ENCODE assay signal across 8 cellular contexts in the genomic region with DNA sequence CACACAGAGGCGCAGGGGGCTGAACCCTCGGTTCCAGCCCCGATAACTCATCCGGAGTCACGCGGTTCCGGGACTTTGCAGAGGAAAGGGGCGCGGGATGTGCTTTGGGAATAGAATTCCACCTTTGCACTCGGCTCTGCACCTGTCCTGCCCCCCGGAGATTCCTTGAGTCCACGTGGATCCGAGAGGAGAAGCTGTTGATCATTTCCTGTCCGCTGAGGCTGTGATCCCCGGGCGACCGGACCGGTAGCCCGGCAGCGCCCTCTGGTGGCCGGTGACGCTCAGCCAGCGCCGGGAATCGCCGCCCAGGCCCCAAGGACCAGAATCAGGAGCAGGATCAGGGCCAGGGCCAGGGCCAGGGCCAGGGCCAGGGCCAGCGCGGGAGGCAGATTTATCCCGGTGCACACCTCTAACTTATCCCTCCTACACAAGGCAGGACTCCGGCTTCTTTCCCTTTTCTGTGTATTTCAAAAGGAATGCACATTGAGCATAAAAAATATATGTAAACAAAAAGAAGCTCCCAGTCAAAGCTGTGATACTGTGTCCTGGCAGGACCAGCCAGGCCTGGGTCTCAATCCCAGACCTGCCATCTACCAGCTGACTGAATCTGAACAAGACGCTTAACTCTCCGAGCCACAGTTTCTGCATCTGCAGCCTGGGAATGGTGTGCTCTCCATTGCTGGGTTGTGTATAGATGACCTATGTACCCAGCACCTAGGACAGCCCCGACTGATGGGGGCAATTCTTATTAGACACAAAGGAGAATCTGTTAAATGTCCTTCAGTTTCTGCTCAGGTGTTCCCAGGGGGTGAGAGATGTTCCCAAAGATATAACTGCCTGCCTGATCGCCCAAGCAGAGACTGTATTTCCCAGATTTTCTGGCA. TPM values are rescaled to one million over a fixed set of nuclear protein-coding genes. Genes with fewer than 3 reads are reported as not detected.
DNase-seq lines count a peak whose midpoint lies in the region; TF ChIP-seq lines count a peak whose summit lies in the region.

No MANE protein-coding gene starts in this region.

- peak overlapping the region; percentile 98 for H3K4me2 ChIP-seq in Karpas-422 (ENCODE audit: low read depth, low read length, poor library complexity, severe bottlenecking)

- H3K27me3 Mint-ChIP-seq in glutamatergic neuron (ENCODE audit: unreplicated experiment) = no peaks in the 10 kb centered on the region

- H3K4me1 Mint-ChIP-seq in glutamatergic neuron (ENCODE audit: low read depth, unreplicated experiment) = no peaks in the 10 kb centered on the region

- no peaks in the 10 kb centered on the region for H3K36me3 Mint-ChIP-seq in glutamatergic neuron (ENCODE audit: unreplicated experiment)

- H3K9me3 ChIP-seq in Karpas-422 (ENCODE audit: low read length) = no peaks in the 10 kb centered on the region
- no peaks in the 10 kb centered on the region for H3K9me3 ChIP-seq in subcutaneous abdominal adipose tissue (ENCODE audit: control insufficient read depth in 5 of 5, low read length in 5 of 5)

- peak overlapping the region; percentile 80 for H3K4me3 ChIP-seq in Karpas-422 (ENCODE audit: low read length)
- H3K4me3 ChIP-seq in subcutaneous abdominal adipose tissue (ENCODE audit: low read depth in 1 of 5, low read length in 5 of 5) = peak overlapping the region; percentile 20 to 64 (median 54)

- in situ Hi-C loops in SK-MEL-5 (cut with HindIII; ENCODE audit: low pct_unique_long_range_greater_than_20kb, low sequenced_read_pairs) = no loop called here

- H3K27me3 ChIP-seq in Karpas-422 (ENCODE audit: low read length) (no peaks in the 10 kb centered on the region), subcutaneous abdominal adipose tissue (ENCODE audit: control insufficient read depth in 5 of 5, insufficient read depth in 4 of 5, low read length in 5 of 5) (peaks cover 16 to 31% (median 21%) of the 10 kb centered on the region in 5 donors)

- H3K9ac ChIP-seq in Karpas-422 (ENCODE audit: low read length) = peak overlapping the region; percentile 75
- peak overlapping the region in 1 of 5 donors; percentile 41 for H3K9ac ChIP-seq in subcutaneous abdominal adipose tissue (ENCODE audit: low read length in 5 of 5)

- H3K79me2 ChIP-seq in Karpas-422 (ENCODE audit: low read length) = no peaks in the 10 kb centered on the region

- H3K36me3 ChIP-seq in Karpas-422 (ENCODE audit: insufficient read depth, low read length) (no peaks in the 10 kb centered on the region), subcutaneous abdominal adipose tissue (ENCODE audit: control insufficient read depth in 5 of 5, insufficient read depth in 5 of 5, low read length in 5 of 5) (no peaks in the 10 kb centered on the region)

- peaks cover 10% of the 10 kb centered on the region for H3K4me1 ChIP-seq in Karpas-422 (ENCODE audit: low read length)
- peaks cover 0 to 5% (median 4%) of the 10 kb centered on the region in 5 donors for H3K4me1 ChIP-seq in subcutaneous abdominal adipose tissue (ENCODE audit: control insufficient read depth in 5 of 5, insufficient read depth in 5 of 5, low read length in 5 of 5)

- peak overlapping the region; percentile 95 for H2AFZ ChIP-seq in Karpas-422 (ENCODE audit: low read length)

- no peaks in the 10 kb centered on the region for H3K9me3 Mint-ChIP-seq in glutamatergic neuron (ENCODE audit: unreplicated experiment)

- no peak overlapping the region for H3K27ac ChIP-seq in Karpas-422 (ENCODE audit: low read length)
- no peak overlapping the region for H3K27ac ChIP-seq in subcutaneous abdominal adipose tissue (ENCODE audit: low read depth, low read length)

- H3K9me2 ChIP-seq in Karpas-422 (replicated peaks; ENCODE audit: insufficient read depth, low read length) = no peaks in the 10 kb centered on the region

- DNase-seq in NK-92 treated with Interleukin-12 subunit alpha and Interleukin-12 subunit beta, amount 100 ng/mL, for 24 hours (lab: John Stamatoyannopoulos, UW) = peak; percentile 70
- DNase-seq in NK-92 (lab: John Stamatoyannopoulos, UW; ENCODE audit: unreplicated experiment) (no peak), Karpas-422 (peak; percentile 90), SK-MEL-5 (ENCODE audit: low read depth, low spot score) (peak; percentile 72), glutamatergic neuron (peak; percentile 91), nucleus accumbens (lab: John Stamatoyannopoulos, UW) (peak in 52 of 56 donors; percentile 13 to 87 (median 65))
- peak; percentile 80 for DNase-seq in activated naive CD4-positive, alpha-beta T cell treated with Interleukin-2 at 50 U/mL for 16 hours

- H4K20me1 ChIP-seq in Karpas-422 (ENCODE audit: insufficient read depth, low read depth, low read length) = no peaks in the 10 kb centered on the region

- peak; percentile 98 for TF ChIP-seq CTCF in glutamatergic neuron (IDR thresholded peaks at IDR 0.05; ENCODE audit: partially characterized antibody, unreplicated experiment)

- H3K27ac Mint-ChIP-seq in glutamatergic neuron (ENCODE audit: unreplicated experiment) = no peak overlapping the region

- H3K4me3 Mint-ChIP-seq in glutamatergic neuron (ENCODE audit: unreplicated experiment) = peak overlapping the region; percentile 57

RNA-seq across cellular contexts. Expression of a gene that starts 8.5 kb away (rescaled TPM):
- total RNA-seq in Karpas-422 (2014; rRNA removed; shearing (Covaris generic); ENCODE audit: low replicate concordance) = not detected in 2 replicates
- total RNA-seq in SK-MEL-5 (2014; rRNA removed; shearing (Covaris generic)) = not detected in 2 replicates
- polyA plus RNA-seq in SK-MEL-5 (2015; cell fraction: cytosol; rRNA removed) = not detected in 2 replicates
- not detected in 2 replicates for polyA plus RNA-seq in SK-MEL-5 (2015; cell fraction: nucleus; rRNA removed)
- not detected for total RNA-seq in glutamatergic neuron (ENCODE audit: unreplicated experiment)

RNA-seq across cellular contexts. Expression of a gene that starts 49.9 kb away (rescaled TPM):
- total RNA-seq in Karpas-422 (2014; rRNA removed; shearing (Covaris generic); ENCODE audit: low replicate concordance) = not detected in 2 replicates
- 2.0 and 3.8 TPM in 2 replicates for total RNA-seq in SK-MEL-5 (2014; rRNA removed; shearing (Covaris generic))
- 1.2 and 2.3 TPM in 2 replicates for polyA plus RNA-seq in SK-MEL-5 (2015; cell fraction: cytosol; rRNA removed)
- polyA plus RNA-seq in SK-MEL-5 (2015; cell fraction: nucleus; rRNA removed) = 0.33 and 12.6 TPM in 2 replicates
- 0.42 TPM for total RNA-seq in glutamatergic neuron (ENCODE audit: unreplicated experiment)
